Comparison of ENCODE assay signal across 8 cellular contexts in the genomic region with DNA sequence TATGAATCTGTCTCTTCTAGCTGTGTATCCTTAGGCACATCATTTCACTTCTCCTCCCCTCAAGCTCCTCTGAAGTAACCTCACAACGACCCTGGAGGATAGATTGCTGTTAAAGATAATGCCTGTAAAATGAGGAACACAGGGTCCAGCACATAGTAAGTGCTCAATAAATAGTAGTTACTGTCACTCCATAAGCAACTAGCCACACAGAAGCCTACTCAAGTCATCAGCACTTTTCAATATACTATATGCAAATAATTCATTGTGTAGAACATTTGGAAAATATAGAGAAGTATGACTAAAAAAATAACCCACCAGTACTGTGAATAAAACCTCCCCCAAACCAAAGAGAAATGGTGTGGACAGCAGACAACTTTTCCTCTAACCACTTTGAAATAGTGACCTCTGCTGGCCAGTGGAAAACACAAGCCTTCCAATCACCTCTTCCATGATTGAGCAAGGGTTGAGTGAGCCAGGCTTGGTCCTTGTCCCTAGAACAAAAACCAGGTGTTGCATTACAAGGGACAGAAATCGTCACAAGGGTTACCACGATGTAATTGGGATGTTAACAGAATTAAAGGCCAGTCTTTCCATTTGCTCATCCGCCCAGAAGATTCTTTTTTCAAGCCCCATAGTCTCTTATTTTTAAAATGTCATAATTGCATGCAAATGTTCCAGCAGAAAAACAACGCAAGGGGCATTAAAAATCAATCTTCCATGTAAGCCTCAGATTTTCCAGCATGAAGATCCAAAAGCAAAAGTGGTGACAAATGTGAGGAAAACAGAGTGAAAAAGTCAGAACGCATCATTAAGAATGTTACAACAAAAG. TPM values are rescaled to one million over a fixed set of nuclear protein-coding genes. Genes with fewer than 3 reads are reported as not detected.
A peak's percentile ranks its signal among the peaks of the same experiment; 100 is the strongest.
DNase-seq lines count a peak whose midpoint lies in the region; ATAC-seq and TF ChIP-seq lines count a peak whose summit lies in the region.

No MANE protein-coding gene starts in this region.

- H3K27me3 Mint-ChIP-seq in neural crest cell (ENCODE audit: low read depth): peaks cover 10% of the 10 kb centered on the region

- no peaks in the 10 kb centered on the region for H3K4me1 ChIP-seq in SJSA1 (replicated peaks)

- no peaks in the 10 kb centered on the region for H3K36me3 Mint-ChIP-seq in neural crest cell (ENCODE audit: low read depth)

- no peaks in the 10 kb centered on the region for H3K36me3 ChIP-seq in SJSA1

- no peaks in the 10 kb centered on the region for H3K9me3 Mint-ChIP-seq in neural crest cell

- H3K27ac Mint-ChIP-seq in neural crest cell (ENCODE audit: unreplicated experiment): no peak overlapping the region

- ATAC-seq in esophagus mucosa (peak; percentile 59), GM18498 (IDR thresholded peaks at IDR 0.05; ENCODE audit: unreplicated experiment) (no peak)

- H3K4me3 ChIP-seq in SJSA1: no peak overlapping the region

- peak; percentile 75 for TF ChIP-seq CTCF in neural crest cell (conservative IDR thresholded peaks at IDR 0.05)

- H3K4me1 Mint-ChIP-seq in neural crest cell: no peaks in the 10 kb centered on the region

- no peaks in the 10 kb centered on the region; the same call in 1 of the 2 replicates for H3K27me3 ChIP-seq in SJSA1 (replicated peaks)

- no peaks in the 10 kb centered on the region for H3K9me3 ChIP-seq in SJSA1 (replicated peaks)

- DNase-seq in activated CD4-positive, alpha-beta T cell treated with anti-CD3 and anti-CD28 coated beads for 48 hours: peak; percentile 44
- DNase-seq in activated CD4-positive, alpha-beta T cell treated with anti-CD3 and anti-CD28 coated beads, Interleukin-2, amount 50 U/mL, for 4 hours: no peak
- peak; percentile 69 for DNase-seq in LHCN-M2 (ENCODE audit: low read depth)
- peak; percentile 58 to 60 for DNase-seq in SJSA1 (ENCODE audit: low read depth in 1 of 2, low spot score in 2 of 2)
- DNase-seq in neural crest cell (ENCODE audit: low read depth, low spot score): peak; percentile 39
- no peak for DNase-seq in 8988T

- H3K4me3 Mint-ChIP-seq in neural crest cell: no peak overlapping the region

- H3K27ac ChIP-seq in SJSA1: no peak overlapping the region

RNA-seq across cellular contexts. Expression of a gene that starts 15.7 kb away (rescaled TPM):
- total RNA-seq in LHCN-M2 (2014; rRNA removed) (3.7 and 4.6 TPM in 2 replicates), esophagus mucosa (0.20 TPM), neural crest cell (not detected in 2 replicates)
- polyA plus RNA-seq in LHCN-M2 (2012): 1.9 TPM
- total RNA-seq in SJSA1 (2014; rRNA removed; shearing (Covaris generic)): 1.2 and 2.6 TPM in 2 replicates

Comparison
In these comparisons a context has a peak if more than half of its experiments do, and no peak if none do; other contexts are left out.
1. DNase-seq: peak in activated CD4-positive, alpha-beta T cell treated with anti-CD3 and anti-CD28 coated beads for 48 hours (single experiment), LHCN-M2 (single experiment), SJSA1 (2 of 2) and neural crest cell (single experiment); none in activated CD4-positive, alpha-beta T cell treated with anti-CD3 and anti-CD28 coated beads, Interleukin-2, amount 50 U/mL, for 4 hours (0 of 2) and 8988T (single experiment).